In the genomic region with DNA sequence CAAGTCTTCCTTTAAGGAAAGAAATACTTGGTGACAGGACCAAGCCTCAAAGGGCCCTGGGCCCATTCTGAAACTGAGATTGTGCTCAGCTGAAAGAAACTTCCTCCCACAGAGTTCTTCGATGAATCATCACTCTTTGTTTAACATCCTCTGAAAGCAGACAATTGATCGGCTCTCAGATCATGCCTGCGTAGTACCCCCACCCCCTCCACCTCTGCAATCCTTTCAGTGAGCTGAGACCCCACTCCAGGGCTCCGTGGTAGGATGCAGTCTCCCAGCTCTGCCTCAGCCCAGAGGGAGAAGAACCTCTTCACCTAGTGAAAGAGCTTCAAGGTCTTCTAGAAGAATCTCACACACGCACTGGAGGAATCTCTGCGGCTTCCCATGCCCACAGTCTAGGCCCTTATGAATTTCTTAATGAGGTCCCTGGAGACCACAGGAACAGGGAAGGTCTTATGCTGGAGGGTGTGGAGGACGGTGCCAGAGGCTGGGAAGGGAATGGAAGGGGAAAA, we compare ENCODE assay signal across 8 cellular contexts.
A peak's percentile ranks its signal among the peaks of the same experiment; 100 is the strongest.
DNase-seq lines count a peak whose midpoint lies in the region; ATAC-seq and TF ChIP-seq lines count a peak whose summit lies in the region.

No MANE protein-coding gene starts in this region.

- peak; percentile 14 for DNase-seq in activated CD4-positive, alpha-beta T cell treated with anti-CD3 and anti-CD28 coated beads for 1 hour
- DNase-seq in fibroblast of pulmonary artery (ENCODE audit: low read depth) (peak; percentile 54), middle frontal gyrus (ENCODE audit: extremely low spot score, low spot score) (no peak), SIG-M5 (lab: John Stamatoyannopoulos, UW) (no peak)
- DNase-seq in stimulated activated naive CD4-positive, alpha-beta T cell treated with Interleukin-2 at 50 U/mL for 16 hours (lab: John Stamatoyannopoulos, UW), result peak; percentile 16
- DNase-seq in effector CD4-positive, alpha-beta T cell, result no peak

- no peak for TF ChIP-seq CTCF in fibroblast of pulmonary artery (IDR thresholded peaks at IDR 0.05; ENCODE audit: low read length, missing control alignments)

- ATAC-seq in GM18520 (IDR thresholded peaks at IDR 0.05; ENCODE audit: unreplicated experiment) (peak; percentile 45), HG02885 (IDR thresholded peaks at IDR 0.05; ENCODE audit: poor library complexity, unreplicated experiment) (peak; percentile 34)

- no peak overlapping the region for H3K4me3 ChIP-seq in fibroblast of pulmonary artery (replicated peaks; ENCODE audit: low read depth, low read length)

Comparison
In these comparisons a context has a peak if more than half of its experiments do, and no peak if none do; other contexts are left out.
1. DNase-seq: peak in activated CD4-positive, alpha-beta T cell treated with anti-CD3 and anti-CD28 coated beads for 1 hour (single experiment), fibroblast of pulmonary artery (single experiment) and stimulated activated naive CD4-positive, alpha-beta T cell treated with Interleukin-2 at 50 U/mL for 16 hours (single experiment); none in middle frontal gyrus (single experiment), SIG-M5 (single experiment) and effector CD4-positive, alpha-beta T cell (single experiment).